8 cellular contexts compared by ENCODE assay signal in the genomic region with DNA sequence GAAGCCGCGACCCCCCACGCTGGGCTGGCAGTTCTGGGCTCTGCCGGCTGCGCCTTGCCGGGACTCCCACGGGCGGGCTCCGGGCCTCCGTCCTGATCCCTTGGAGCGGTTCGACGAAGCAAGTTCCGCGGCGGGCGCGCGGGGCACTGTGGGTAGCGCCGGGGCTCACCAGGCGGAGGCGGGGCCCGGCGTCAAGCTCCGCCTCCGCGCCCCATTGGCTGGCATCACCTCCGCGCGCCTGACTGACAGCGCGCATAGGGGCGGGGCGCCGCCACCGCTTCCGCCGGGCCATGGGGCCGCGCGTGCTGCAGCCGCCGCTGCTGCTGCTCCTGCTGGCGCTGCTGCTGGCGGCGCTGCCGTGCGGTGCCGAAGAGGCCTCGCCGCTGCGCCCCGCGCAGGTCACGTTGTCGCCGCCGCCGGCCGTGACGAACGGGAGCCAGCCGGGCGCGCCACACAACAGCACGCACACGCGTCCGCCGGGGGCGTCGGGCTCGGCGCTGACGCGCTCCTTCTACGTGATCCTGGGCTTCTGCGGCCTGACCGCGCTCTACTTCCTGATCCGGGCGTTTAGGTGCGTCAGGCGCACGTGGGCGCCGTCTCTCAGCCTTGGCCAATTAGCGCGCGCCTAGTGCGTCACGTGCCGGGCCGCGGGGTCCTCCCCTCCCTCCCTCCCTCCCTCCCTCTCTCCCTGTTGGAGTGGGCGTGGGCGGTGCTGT. TPM values are rescaled to one million over a fixed set of nuclear protein-coding genes. Genes with fewer than 3 reads are reported as not detected.
A peak's percentile ranks its signal among the peaks of the same experiment; 100 is the strongest.
DNase-seq lines count a peak whose midpoint lies in the region; ATAC-seq and TF ChIP-seq lines count a peak whose summit lies in the region.

A gene (plus strand): TSS at position 271 of the 716 bp plus-strand sequence. CDS start 20 bp downstream, at position 291.

- CTCF ChIA-PET in PC-9 (lab: Charles Lee) = no interaction called here

- peak within 1 kb of the TSS; percentile 78 for H3K4me3 ChIP-seq in PC-9
- peak within 1 kb of the TSS; percentile 85 for H3K4me3 ChIP-seq in epithelial cell of proximal tubule (ENCODE audit: low read depth, low read length)
- H3K4me3 ChIP-seq in mucosa of stomach (ENCODE audit: low read length) = peak within 1 kb of the TSS; percentile 36

- peak within 1 kb of the TSS; percentile 86 for H3K27ac ChIP-seq in PC-9

- peak within 1 kb of the TSS; percentile 78 for H3K9ac ChIP-seq in mucosa of stomach (ENCODE audit: low read length)

- H3K4me2 ChIP-seq in PC-9 = peak within 1 kb of the TSS; percentile 89

- peak within 1 kb of the TSS; percentile 74; the same call in 1 of the 2 replicates for H2AFZ ChIP-seq in PC-9

- H3K9me3 ChIP-seq in PC-9 (ENCODE audit: insufficient read depth, low read depth) (no peaks in the 10 kb centered on the region), mucosa of stomach (ENCODE audit: control insufficient read depth, low read length) (no peaks in the 10 kb centered on the region)

- peaks cover 56% of the 10 kb centered on the region for H3K79me2 ChIP-seq in PC-9 (ENCODE audit: low read depth)

- H3F3A ChIP-seq in PC-9 (ENCODE audit: insufficient read depth, low read depth) = peaks cover 37% of the 10 kb centered on the region

- peak; percentile 42 for ATAC-seq in GM21717 (IDR thresholded peaks at IDR 0.05; ENCODE audit: unreplicated experiment)

- POLR2A ChIA-PET in PC-9 (lab: Charles Lee; ENCODE audit: unreplicated experiment) = interaction anchor here (0.6 to 0.7 kb wide), 2 partner anchors 22 to 75 kb away, joined by 3 read pairs; no protein-coding TSS in a partner anchor

- intact Hi-C loops in PC-9 (cut with micrococcal nuclease; ENCODE audit: unreplicated experiment) = loop anchor here (5.0 kb wide), 1 partner anchor 397 kb away; no protein-coding TSS in a partner anchor

- in situ Hi-C loops in KBM-7 (cut with MboI; ENCODE audit: low pct_unique_long_range_greater_than_20kb, low sequenced_read_pairs) = no loop called here

- H3K36me3 ChIP-seq in PC-9 (ENCODE audit: low read depth) = peaks cover 11% of the 10 kb centered on the region; the same call in 1 of the 2 replicates
- peaks cover 44% of the 10 kb centered on the region for H3K36me3 ChIP-seq in mucosa of stomach (ENCODE audit: control insufficient read depth, insufficient read depth, low read length)

- H4K20me1 ChIP-seq in PC-9 (ENCODE audit: insufficient read depth) = peaks cover 17% of the 10 kb centered on the region

- H3K27me3 ChIP-seq in PC-9 (ENCODE audit: insufficient read depth, low read depth) (no peaks in the 10 kb centered on the region), mucosa of stomach (ENCODE audit: control insufficient read depth, insufficient read depth, low read length) (no peaks in the 10 kb centered on the region)

- no peaks in the 10 kb centered on the region for H3K9me2 ChIP-seq in PC-9 (ENCODE audit: insufficient read depth)

- no TSS peak for BruUV-seq in PC-9 (replicated peaks; lab: Mats Ljungman, UMichigan)

- H3K4me1 ChIP-seq in PC-9 (replicated peaks; ENCODE audit: insufficient read depth) = peaks cover 27% of the 10 kb centered on the region
- H3K4me1 ChIP-seq in mucosa of stomach (ENCODE audit: control insufficient read depth, insufficient read depth, low read length) = peaks cover 70% of the 10 kb centered on the region

- DNase-seq in DMS153 (lab: John Stamatoyannopoulos, UW) (peak; percentile 62), KBM-7 (peak; percentile 96), PC-9 (peak; percentile 84 to 87), epithelial cell of proximal tubule (ENCODE audit: low read depth) (peak; percentile 66)
- peak; percentile 94 for DNase-seq in activated T-cell treated with anti-CD3 and anti-CD28 coated beads, Interleukin-2, amount 50 U/mL, for 1 hour
- peak; percentile 87 to 91 for DNase-seq in stimulated activated CD8-positive, alpha-beta memory T cell treated with anti-CD3 and anti-CD28 coated beads, Interleukin-7, amount 100 ng/mL, for 1 hour (ENCODE audit: low read depth in 2 of 2)

- TF ChIP-seq CTCF in PC-9 (conservative IDR thresholded peaks at IDR 0.05) = no peak
- no peak for TF ChIP-seq CTCF in epithelial cell of proximal tubule (conservative IDR thresholded peaks at IDR 0.05; ENCODE audit: low read depth, low read length)

RNA-seq across cellular contexts. Expression of the gene that starts here (rescaled TPM):
- total RNA-seq in PC-9 (2021) (51.8 and 64.2 TPM in 2 replicates), epithelial cell of proximal tubule (123 and 124 TPM in 2 replicates)

Comparison
In these comparisons a context has a peak if more than half of its experiments do, and no peak if none do; other contexts are left out.
1. Peak in every context shown above with its lines: DNase-seq, ATAC-seq, H3K4me3 ChIP-seq and H3K27ac ChIP-seq.